Comparison of ENCODE assay signal across 8 cellular contexts in genomic region chr4:48681856-48682255, GRCh38.
DNase-seq lines count a peak whose midpoint lies in the region; ATAC-seq lines count a peak whose summit lies in the region.

No MANE protein-coding gene starts in this region.

- H3K36me3 Mint-ChIP-seq in T-cell: peaks cover 21% of the 10 kb centered on the region

- H3K27me3 Mint-ChIP-seq in T-cell: no peaks in the 10 kb centered on the region

- CTCF ChIA-PET in T-cell (lab: Charles Lee): interaction anchor here (1.1 to 3.4 kb wide), 3 partner anchors 103 to 104 kb away, joined by 3 to 26 read pairs (median 5); no protein-coding TSS in a partner anchor

- ATAC-seq in HG02938 (IDR thresholded peaks at IDR 0.05; ENCODE audit: unreplicated experiment) (peak; percentile 66), T-cell (replicated peaks in 1 of 4) (peak; percentile 60 to 68 (median 64))

- POLR2A ChIA-PET in T-cell (lab: Charles Lee): no interaction called here

- H3K27ac Mint-ChIP-seq in T-cell: peak overlapping the region; percentile 38 to 78

- peak; percentile 10 for DNase-seq in stimulated activated CD8-positive, alpha-beta memory T cell treated with anti-CD3 and anti-CD28 coated beads, Interleukin-12 subunit alpha, Interleukin-12 subunit beta, amount 100 ng/mL, for 1 hour (ENCODE audit: low read depth)
- DNase-seq in stimulated activated CD8-positive, alpha-beta memory T cell treated with anti-CD3 and anti-CD28 coated beads, Interleukin-4, amount 100 ng/mL, for 48 hours: no peak
- DNase-seq in T-cell (peak in 5 of 34 experiments; percentile 4 to 8 (median 8)), glomerular visceral epithelial cell (ENCODE audit: extremely low spot score) (peak; percentile 48), HPDE6-E6E7 (ENCODE audit: extremely low spot score) (no peak), posterior cingulate gyrus (no peak), HuH-7 (ENCODE audit: low spot score) (no peak)

- no peak overlapping the region for H3K4me3 Mint-ChIP-seq in T-cell

- peaks cover 40 to 45% (median 44%) of the 10 kb centered on the region in 3 donors for H3K4me1 Mint-ChIP-seq in T-cell

- H3K9me3 Mint-ChIP-seq in T-cell: no peaks in the 10 kb centered on the region

- intact Hi-C loops in posterior cingulate gyrus (cut with DNase I): no loop called here

Comparison
In these comparisons a context has a peak if more than half of its experiments do, and no peak if none do; other contexts are left out.
1. DNase-seq: peak in stimulated activated CD8-positive, alpha-beta memory T cell treated with anti-CD3 and anti-CD28 coated beads, Interleukin-12 subunit alpha, Interleukin-12 subunit beta, amount 100 ng/mL, for 1 hour (single experiment) and glomerular visceral epithelial cell (single experiment); none in stimulated activated CD8-positive, alpha-beta memory T cell treated with anti-CD3 and anti-CD28 coated beads, Interleukin-4, amount 100 ng/mL, for 48 hours (single experiment), HPDE6-E6E7 (single experiment), posterior cingulate gyrus (0 of 10) and HuH-7 (single experiment).